ENCODE assay signal across 15 cellular contexts in genomic region chr19:11027381-11027780, GRCh38.
DNase-seq lines count a peak whose midpoint lies in the region; ATAC-seq and TF ChIP-seq lines count a peak whose summit lies in the region.
"Had no signal": no experiment of that assay in that cellular context is flagged by ENCODE, and none has a peak within 500 bp of the region (broad histone marks: within the 10 kb centered on the region; RNA-seq: fewer than 3 reads in every experiment).

No MANE protein-coding gene starts in this region.

- peaks cover 16% of the 10 kb centered on the region for H3K9me3 Mint-ChIP-seq in glutamatergic neuron (ENCODE audit: unreplicated experiment)
- no peaks in the 10 kb centered on the region for H3K9me3 Mint-ChIP-seq in neural crest cell
- H3K9me3 Mint-ChIP-seq: CD4-positive, CD25-positive, alpha-beta regulatory T cell; CD8-positive, alpha-beta T cell; GM23338; H9 had no signal

- peaks cover 14% of the 10 kb centered on the region for H3K27me3 Mint-ChIP-seq in glutamatergic neuron (ENCODE audit: unreplicated experiment)
- no peaks in the 10 kb centered on the region for H3K27me3 Mint-ChIP-seq in neural crest cell (ENCODE audit: low read depth)
- H3K27me3 Mint-ChIP-seq: B cell; CD4-positive, CD25-positive, alpha-beta regulatory T cell had no signal

- H3K4me3 Mint-ChIP-seq in glutamatergic neuron (ENCODE audit: unreplicated experiment): peak overlapping the region; percentile 25
- no peak overlapping the region for H3K4me3 Mint-ChIP-seq in neural crest cell
- H3K4me3 Mint-ChIP-seq: B cell; CD4-positive, CD25-positive, alpha-beta regulatory T cell; CD8-positive, alpha-beta T cell; GM23338; H9 had no signal

- H3K4me1 Mint-ChIP-seq in glutamatergic neuron (ENCODE audit: low read depth, unreplicated experiment): peaks cover 7% of the 10 kb centered on the region
- H3K4me1 Mint-ChIP-seq in neural crest cell: no peaks in the 10 kb centered on the region
- H3K4me1 Mint-ChIP-seq: B cell; CD4-positive, CD25-positive, alpha-beta regulatory T cell; GM23338; H9 had no signal

- no peak for ATAC-seq in HG02759 (IDR thresholded peaks at IDR 0.05; ENCODE audit: unreplicated experiment)
- no peak for ATAC-seq in GM21529 (IDR thresholded peaks at IDR 0.05; ENCODE audit: unreplicated experiment)
- ATAC-seq: CD8-positive, alpha-beta T cell; GM23338; HCT116 had no signal

- TF ChIP-seq CTCF in glutamatergic neuron (IDR thresholded peaks at IDR 0.05; ENCODE audit: partially characterized antibody, unreplicated experiment) (no peak), neural crest cell (conservative IDR thresholded peaks at IDR 0.05) (no peak)

- no peaks in the 10 kb centered on the region for H3K36me3 Mint-ChIP-seq in glutamatergic neuron (ENCODE audit: unreplicated experiment)
- H3K36me3 Mint-ChIP-seq in neural crest cell (ENCODE audit: low read depth): peaks cover 2% of the 10 kb centered on the region

- H3K27ac Mint-ChIP-seq in glutamatergic neuron (ENCODE audit: unreplicated experiment): peak overlapping the region; percentile 59
- H3K27ac Mint-ChIP-seq in neural crest cell (ENCODE audit: unreplicated experiment): peak overlapping the region; percentile 90
- H3K27ac Mint-ChIP-seq: B cell; CD4-positive, CD25-positive, alpha-beta regulatory T cell; CD8-positive, alpha-beta T cell; GM23338; H9 had no signal

- DNase-seq in glutamatergic neuron (no peak), neural crest cell (ENCODE audit: low read depth, low spot score) (no peak), putamen (ENCODE audit: low spot score) (peak; percentile 9), NCI-H2171 (lab: John Stamatoyannopoulos, UW) (no peak)
- DNase-seq: Caco-2; CD4-positive, CD25-positive, alpha-beta regulatory T cell; CD8-positive, alpha-beta T cell; DMS153; DND-41; H9 had no signal
